In genomic region chr2:205076405-205076804, GRCh38 we compare ENCODE assay signal across 17 cellular contexts.
"Had no signal": no experiment of that assay in that cellular context is flagged by ENCODE, and none has a peak within 500 bp of the region (broad histone marks: within the 10 kb centered on the region; RNA-seq: fewer than 3 reads in every experiment).

No MANE protein-coding gene starts in this region.

- H3K9me3 Mint-ChIP-seq: natural killer cell treated with Interleukin-12 subunit alpha and Interleukin-12 subunit beta and Interleukin-15 and Interleukin-18, amount 100 ng/mL, for 72 hours had no signal

- DNase-seq: activated CD4-positive, CD25-positive, alpha-beta regulatory T cell treated with anti-CD3 and anti-CD28 coated beads, Interleukin-2, amount 50 U/mL, for 72 hours; adrenal gland; caudate nucleus; effector CD4-positive, alpha-beta T cell; gastrocnemius medialis; islet precursor cell; mammary epithelial cell; mucosa of descending colon; occipital lobe; SHP77; sigmoid colon; stimulated activated CD4-positive, alpha-beta T cell treated with anti-CD3 and anti-CD28 coated beads, Interleukin-12 subunit alpha, Interleukin-12 subunit beta, amount 100 ng/mL, for 4 hours; stomach; uterus had no signal

- H3K27me3 Mint-ChIP-seq: natural killer cell treated with Interleukin-12 subunit alpha and Interleukin-12 subunit beta and Interleukin-15 and Interleukin-18, amount 100 ng/mL, for 72 hours had no signal

- H3K27ac Mint-ChIP-seq: natural killer cell treated with Interleukin-12 subunit alpha and Interleukin-12 subunit beta and Interleukin-15 and Interleukin-18, amount 100 ng/mL, for 72 hours had no signal

- H3K36me3 Mint-ChIP-seq: natural killer cell treated with Interleukin-12 subunit alpha and Interleukin-12 subunit beta and Interleukin-15 and Interleukin-18, amount 100 ng/mL, for 72 hours had no signal

- H3K4me3 Mint-ChIP-seq: natural killer cell treated with Interleukin-12 subunit alpha and Interleukin-12 subunit beta and Interleukin-15 and Interleukin-18, amount 100 ng/mL, for 72 hours had no signal

- ATAC-seq: gastrocnemius medialis; left lobe of liver; mucosa of descending colon; natural killer cell treated with Interleukin-12 subunit alpha and Interleukin-12 subunit beta and Interleukin-15 and Interleukin-18, amount 100 ng/mL, for 72 hours; SK-N-SH treated with all-trans-retinoic acid at 6 μM for 48 hours had no signal
